32 cellular contexts compared by ENCODE assay signal in the genomic region with DNA sequence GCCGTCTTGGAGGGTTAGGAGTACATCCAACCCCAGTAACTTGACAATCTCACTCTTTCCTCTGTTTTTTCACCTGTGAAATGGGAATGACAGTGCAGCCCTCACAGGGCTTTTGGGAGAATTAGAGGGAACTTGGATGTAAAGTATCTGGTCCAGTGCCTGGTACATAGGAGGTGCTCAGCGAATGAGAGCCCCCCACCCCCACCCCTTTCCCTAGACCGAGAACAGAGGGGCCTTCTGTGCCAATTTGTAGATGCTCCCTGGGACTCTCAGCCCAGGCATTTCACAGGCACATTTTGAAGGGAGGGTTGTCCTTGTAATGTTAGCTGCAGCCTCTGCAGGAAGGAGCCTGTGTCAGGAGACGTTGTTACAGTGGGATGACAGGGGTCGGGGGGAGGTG. TPM values are rescaled to one million over a fixed set of nuclear protein-coding genes. Genes with fewer than 3 reads are reported as not detected.
"Had no signal": no experiment of that assay in that cellular context is flagged by ENCODE, and none has a peak within 500 bp of the region (broad histone marks: within the 10 kb centered on the region; RNA-seq: fewer than 3 reads in every experiment).

No MANE protein-coding gene starts in this region.

- H3K27me3 Mint-ChIP-seq: activated CD4-positive, alpha-beta memory T cell treated with anti-CD3 and anti-CD28 coated beads for 36 hours; activated CD4-positive, alpha-beta T cell treated with anti-CD3 and anti-CD28 coated beads, Interleukin-2, amount 10 ng/mL, durations not matched to agents 7 days and 5 days; activated naive CD4-positive, alpha-beta T cell treated with anti-CD3 and anti-CD28 coated beads, Interleukin-2, amount 10 ng/mL, durations not matched to agents 7 days and 5 days; activated naive CD8-positive, alpha-beta T cell; activated naive CD8-positive, alpha-beta T cell treated with anti-CD3 and anti-CD28 coated beads, Interleukin-2, amount 50 U/mL, for 24 hours; brain had no signal

- H3K4me3 ChIP-seq: Peyer's patch, SJSA1 had no signal

- H3K4me1 ChIP-seq: Peyer's patch, SJSA1 had no signal

- H3K4me1 Mint-ChIP-seq: activated CD4-positive, alpha-beta T cell treated with anti-CD3 and anti-CD28 coated beads, Interleukin-2, amount 10 ng/mL, durations not matched to agents 7 days and 5 days; activated naive CD4-positive, alpha-beta T cell treated with anti-CD3 and anti-CD28 coated beads, Interleukin-2, amount 10 ng/mL, durations not matched to agents 7 days and 5 days; activated naive CD8-positive, alpha-beta T cell treated with anti-CD3 and anti-CD28 coated beads, Interleukin-2, amount 50 U/mL, for 24 hours had no signal

- H3K9me3 Mint-ChIP-seq: activated CD4-positive, alpha-beta memory T cell treated with anti-CD3 and anti-CD28 coated beads for 36 hours; activated CD4-positive, alpha-beta T cell treated with anti-CD3 and anti-CD28 coated beads, Interleukin-2, amount 10 ng/mL, durations not matched to agents 7 days and 5 days; activated naive CD4-positive, alpha-beta T cell treated with anti-CD3 and anti-CD28 coated beads, Interleukin-2, amount 10 ng/mL, durations not matched to agents 7 days and 5 days; activated naive CD8-positive, alpha-beta T cell treated with anti-CD3 and anti-CD28 coated beads, Interleukin-2, amount 50 U/mL, for 24 hours; brain; T-helper 1 cell treated with Interleukin-12 subunit alpha and Interleukin-12 subunit beta and Interleukin-4 antibody, amounts not matched to agents 30 μg/mL and 1 μg/mL, for 36 hours; T-helper 2 cell treated with Interferon-gamma antibody and Interleukin-4, amounts not matched to agents 5 μg/mL and 100 μg/mL, for 36 hours had no signal

- DNase-seq: activated CD4-positive, alpha-beta memory T cell treated with anti-CD3 and anti-CD28 coated beads for 36 hours; activated CD4-positive, alpha-beta T cell treated with anti-CD3 and anti-CD28 coated beads, Interleukin-2, amount 10 ng/mL, durations not matched to agents 7 days and 5 days; activated effector memory CD4-positive, alpha-beta T cell treated with Interleukin-2 at 50 U/mL for 16 hours; activated naive CD4-positive, alpha-beta T cell treated with anti-CD3 and anti-CD28 coated beads, Interleukin-2, amount 10 ng/mL, durations not matched to agents 7 days and 5 days; activated naive CD8-positive, alpha-beta T cell treated with anti-CD3 and anti-CD28 coated beads, Interleukin-2, amount 50 U/mL, for 24 hours; anterior cingulate cortex; caudate nucleus; cerebellar nuclear complex; NCI-H1092 treated with DMSO at 0.1 percent for 48 hours; NCI-H1417; NCI-H146; NCI-H187; NCI-H2029 treated with DMSO at 0.1 percent for 48 hours; NCI-H2107; NCI-H2171; NCI-H510A; NCI-H526; NCI-H748 treated with DMSO at 0.1 percent for 48 hours; NK-92 treated with Interleukin-12 subunit alpha and Interleukin-12 subunit beta, amount 100 ng/mL, for 24 hours; PC-3; SHP77 treated with DMSO at 0.1 percent for 48 hours; SK-N-SH had no signal

- H3K36me3 Mint-ChIP-seq: activated CD4-positive, alpha-beta memory T cell treated with anti-CD3 and anti-CD28 coated beads for 36 hours; activated naive CD4-positive, alpha-beta T cell treated with anti-CD3 and anti-CD28 coated beads, Interleukin-2, amount 10 ng/mL, durations not matched to agents 7 days and 5 days; activated naive CD8-positive, alpha-beta T cell had no signal

- H3K27ac Mint-ChIP-seq: activated CD4-positive, alpha-beta memory T cell treated with anti-CD3 and anti-CD28 coated beads for 36 hours; activated CD4-positive, alpha-beta T cell treated with anti-CD3 and anti-CD28 coated beads, Interleukin-2, amount 10 ng/mL, durations not matched to agents 7 days and 5 days; activated naive CD4-positive, alpha-beta T cell treated with anti-CD3 and anti-CD28 coated beads, Interleukin-2, amount 10 ng/mL, durations not matched to agents 7 days and 5 days; activated naive CD8-positive, alpha-beta T cell; activated naive CD8-positive, alpha-beta T cell treated with anti-CD3 and anti-CD28 coated beads, Interleukin-2, amount 50 U/mL, for 24 hours; T-helper 1 cell treated with Interleukin-12 subunit alpha and Interleukin-12 subunit beta and Interleukin-4 antibody, amounts not matched to agents 30 μg/mL and 1 μg/mL, for 36 hours; T-helper 2 cell treated with Interferon-gamma antibody and Interleukin-4, amounts not matched to agents 5 μg/mL and 100 μg/mL, for 36 hours had no signal

- ATAC-seq: activated naive CD8-positive, alpha-beta T cell treated with anti-CD3 and anti-CD28 coated beads, Interleukin-2, amount 50 U/mL, for 24 hours; PC-3 had no signal

- H3K27ac ChIP-seq: KMS-11, Peyer's patch, SJSA1 had no signal

- H3K9me3 ChIP-seq: SJSA1, SK-N-SH had no signal

- H3K4me3 Mint-ChIP-seq: activated CD4-positive, alpha-beta memory T cell treated with anti-CD3 and anti-CD28 coated beads for 36 hours; activated CD4-positive, alpha-beta T cell treated with anti-CD3 and anti-CD28 coated beads, Interleukin-2, amount 10 ng/mL, durations not matched to agents 7 days and 5 days; activated naive CD4-positive, alpha-beta T cell treated with anti-CD3 and anti-CD28 coated beads, Interleukin-2, amount 10 ng/mL, durations not matched to agents 7 days and 5 days; activated naive CD8-positive, alpha-beta T cell; activated naive CD8-positive, alpha-beta T cell treated with anti-CD3 and anti-CD28 coated beads, Interleukin-2, amount 50 U/mL, for 24 hours; brain; T-helper 1 cell treated with Interleukin-12 subunit alpha and Interleukin-12 subunit beta and Interleukin-4 antibody, amounts not matched to agents 30 μg/mL and 1 μg/mL, for 36 hours; T-helper 2 cell treated with Interferon-gamma antibody and Interleukin-4, amounts not matched to agents 5 μg/mL and 100 μg/mL, for 36 hours had no signal

- H3K27me3 ChIP-seq: Peyer's patch, SJSA1 had no signal

RNA-seq across cellular contexts. Expression of gene AMBP, which starts 47.1 kb away (rescaled TPM):
- total RNA-seq: activated CD4-positive, alpha-beta memory T cell treated with anti-CD3 and anti-CD28 coated beads for 36 hours; activated CD4-positive, alpha-beta T cell treated with anti-CD3 and anti-CD28 coated beads, Interleukin-2, amount 10 ng/mL, durations not matched to agents 7 days and 5 days; activated CD8-positive, alpha-beta memory T cell treated with anti-CD3 and anti-CD28 coated beads for 36 hours; bronchial epithelial cell; LHCN-M2 had no signal
